8 cellular contexts compared by ENCODE assay signal in genomic region chr12:65689508-65689907, GRCh38.
"Had no signal": no experiment of that assay in that cellular context is flagged by ENCODE, and none has a peak within 500 bp of the region (broad histone marks: within the 10 kb centered on the region; RNA-seq: fewer than 3 reads in every experiment).

No MANE protein-coding gene starts in this region.

- H3K4me1 ChIP-seq: HAP-1 had no signal

- H3K9me3 ChIP-seq: HAP-1 had no signal

- H3K4me3 ChIP-seq: GM23248, GM23338, HAP-1 had no signal

- H3K36me3 ChIP-seq: HAP-1 had no signal

- DNase-seq: GM23248, GOT3, H7, H9, HCEC 1CT, HFFc6 had no signal

- H3K27ac ChIP-seq: GM23248 had no signal
